Comparison of ENCODE assay signal across 12 cellular contexts in the genomic region with DNA sequence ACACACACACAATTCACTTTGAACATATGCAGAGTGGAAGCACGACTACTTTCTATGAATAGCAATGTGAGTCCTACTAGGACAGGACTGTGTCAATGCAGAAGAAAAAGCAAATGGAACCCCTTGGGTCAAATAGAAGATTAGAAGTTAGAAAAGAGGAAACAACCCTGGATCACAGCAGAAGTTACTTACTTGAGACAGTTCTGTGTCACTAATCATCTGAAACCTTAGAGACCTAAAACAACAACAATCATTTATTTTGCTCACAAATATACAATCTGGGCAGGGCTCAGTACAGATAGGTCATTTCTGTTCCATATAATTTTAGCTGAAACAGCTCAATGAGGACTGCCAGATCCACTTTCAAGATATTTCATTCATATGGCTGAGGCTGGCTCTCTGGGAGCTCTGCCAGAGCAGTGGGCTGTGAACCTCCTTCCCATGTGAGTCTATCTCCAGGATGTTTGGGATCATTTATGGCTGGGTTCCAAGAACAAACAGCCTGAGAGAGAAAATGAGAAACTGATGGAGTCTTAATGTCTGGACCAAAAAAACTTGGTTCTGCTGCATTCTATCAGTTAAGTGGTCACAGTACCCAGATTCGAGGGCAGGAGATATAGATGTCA. TPM values are rescaled to one million over a fixed set of nuclear protein-coding genes. Genes with fewer than 3 reads are reported as not detected.
DNase-seq lines count a peak whose midpoint lies in the region; ATAC-seq, FAIRE-seq and TF ChIP-seq lines count a peak whose summit lies in the region.
"Had no signal": no experiment of that assay in that cellular context is flagged by ENCODE, and none has a peak within 500 bp of the region (broad histone marks: within the 10 kb centered on the region; RNA-seq: fewer than 3 reads in every experiment).

No MANE protein-coding gene starts in this region.

- no peaks in the 10 kb centered on the region for H4K20me1 ChIP-seq in endothelial cell of umbilical vein (replicated peaks; ENCODE audit: control insufficient read depth, extremely low read depth, insufficient read depth, low read length)

- H3K9me3 Mint-ChIP-seq in Caco-2 (ENCODE audit: unreplicated experiment), result no peaks in the 10 kb centered on the region

- H3K27ac ChIP-seq in endothelial cell of umbilical vein (ENCODE audit: insufficient read depth, low read depth, low read length), result no peak overlapping the region
- peak overlapping the region in 6 of 8 donors; percentile 40 to 68 (median 60) for H3K27ac ChIP-seq in spleen
- H3K27ac ChIP-seq: 22Rv1, tibial nerve, WERI-Rb-1 had no signal

- H3K9me1 ChIP-seq in endothelial cell of umbilical vein (replicated peaks; ENCODE audit: control insufficient read depth, extremely low read depth, insufficient read depth, low read length), result no peaks in the 10 kb centered on the region

- no peaks in the 10 kb centered on the region for H3K79me2 ChIP-seq in endothelial cell of umbilical vein (ENCODE audit: control insufficient read depth, insufficient read depth, low read length)

- H3K36me3 ChIP-seq in endothelial cell of umbilical vein (ENCODE audit: control insufficient read depth in 2 of 2, extremely low read depth in 1 of 2, insufficient read depth in 2 of 2, low read length in 2 of 2) (no peaks in the 10 kb centered on the region), spleen (no peaks in the 10 kb centered on the region), Caco-2 (ENCODE audit: control insufficient read depth, insufficient read depth, low read length) (no peaks in the 10 kb centered on the region)
- H3K36me3 ChIP-seq: tibial nerve, WERI-Rb-1 had no signal

- no peak for FAIRE-seq in endothelial cell of umbilical vein (lab: Jason Lieb, UNC)

- dilution Hi-C loops in endothelial cell of umbilical vein (cut with MboI; ENCODE audit: extremely low pct_ligation_motif_present, low sequenced_read_pairs), result no loop called here

- H2AFZ ChIP-seq in endothelial cell of umbilical vein (ENCODE audit: low read depth, low read length), result no peak overlapping the region

- H3K4me3 ChIP-seq in endothelial cell of umbilical vein (replicated peaks in 1 of 3; ENCODE audit: insufficient read depth in 1 of 3, low read depth in 1 of 3, low read length in 3 of 3) (no peak overlapping the region), spleen (no peak overlapping the region), Caco-2 (ENCODE audit: low read depth, low read length) (no peak overlapping the region)
- H3K4me3 ChIP-seq: tibial nerve had no signal

- H3K27me3 ChIP-seq in endothelial cell of umbilical vein (ENCODE audit: control insufficient read depth in 2 of 2, insufficient read depth in 2 of 2, low read length in 2 of 2) (peaks cover 0 to 2% of the 10 kb centered on the region in 2 experiments), spleen (replicated peaks in 1 of 7) (no peaks in the 10 kb centered on the region), Caco-2 (replicated peaks; ENCODE audit: control insufficient read depth, insufficient read depth, low read length) (no peaks in the 10 kb centered on the region)
- H3K27me3 ChIP-seq: tibial nerve had no signal

- intact Hi-C loops in endothelial cell of umbilical vein (cut with micrococcal nuclease), result no loop called here
- intact Hi-C loops in spleen (cut with DNase I; ENCODE audit: low total_unique reads), result loop anchor here (5.0 kb wide), 1 partner anchor 97 kb away; no protein-coding TSS in a partner anchor
- intact Hi-C loops in Caco-2 (cut with micrococcal nuclease; ENCODE audit: unreplicated experiment), result no loop called here

- TF ChIP-seq POLR2A in endothelial cell of umbilical vein (IDR thresholded peaks at IDR 0.05; ENCODE audit: low read depth, low read length) (no peak), spleen (IDR thresholded peaks at IDR 0.05) (no peak)

- no peak for TF ChIP-seq CTCF in endothelial cell of umbilical vein (IDR thresholded peaks at IDR 0.05; ENCODE audit: extremely low read depth in 1 of 2, insufficient read depth in 1 of 2, low read depth in 1 of 2, low read length in 2 of 2)
- TF ChIP-seq CTCF in spleen (IDR thresholded peaks at IDR 0.05 in 8 of 11, conservative IDR thresholded peaks at IDR 0.05 in 3 of 11), result no peak
- TF ChIP-seq CTCF in Caco-2 (IDR thresholded peaks at IDR 0.05; ENCODE audit: insufficient read depth in 1 of 2, low read depth in 1 of 2, low read length in 1 of 2, severe bottlenecking in 1 of 2, unreplicated experiment in 1 of 2), result no peak

- H3K4me3 Mint-ChIP-seq in Caco-2 (ENCODE audit: unreplicated experiment), result no peak overlapping the region
- H3K4me3 Mint-ChIP-seq: immature natural killer cell had no signal

- WGBS in spleen, 5 donors, result 37 to 65% (median 54%) methylated on average over 2 of the region's 2 CpGs

- H3K27ac Mint-ChIP-seq in Caco-2 (ENCODE audit: unreplicated experiment), result no peak overlapping the region

- POLR2A ChIA-PET in endothelial cell of umbilical vein (lab: Charles Lee) (no interaction called here), Caco-2 (lab: Charles Lee) (no interaction called here)

- no peak for ATAC-seq in HG02678 (IDR thresholded peaks at IDR 0.05; ENCODE audit: unreplicated experiment)

- peak; percentile 67 for DNase-seq in DMS 273 (lab: John Stamatoyannopoulos, UW; ENCODE audit: unreplicated experiment)
- DNase-seq in DMS 273 treated with DMSO at 0.1 percent for 48 hours (lab: John Stamatoyannopoulos, UW), result no peak
- DNase-seq in NCI-H446 (lab: John Stamatoyannopoulos, UW), result peak; percentile 98
- DNase-seq in endothelial cell of umbilical vein (ENCODE audit: low read depth, low spot score), result peak; percentile 52
- no peak for DNase-seq in spleen
- DNase-seq in NCI-H1930 (lab: John Stamatoyannopoulos, UW), result no peak
- DNase-seq in Caco-2, result no peak
- DNase-seq: immature natural killer cell, WERI-Rb-1 had no signal

- BruUV-seq in endothelial cell of umbilical vein (replicated peaks; lab: Mats Ljungman, UMichigan) (no TSS peak), Caco-2 (replicated peaks; lab: Mats Ljungman, UMichigan) (no TSS peak)

- H3K27me3 Mint-ChIP-seq in Caco-2 (ENCODE audit: insufficient read depth, unreplicated experiment), result peaks cover 5% of the 10 kb centered on the region

- no peaks in the 10 kb centered on the region for H3K4me1 Mint-ChIP-seq in Caco-2 (ENCODE audit: low read depth, unreplicated experiment)

- H3K36me3 Mint-ChIP-seq in Caco-2 (ENCODE audit: insufficient read depth, unreplicated experiment), result no peaks in the 10 kb centered on the region

- H3K4me1 ChIP-seq in endothelial cell of umbilical vein (ENCODE audit: control insufficient read depth, extremely low read depth, insufficient read depth, low read length) (no peaks in the 10 kb centered on the region), spleen (peaks cover 5 to 51% (median 31%) of the 10 kb centered on the region in 6 donors), Caco-2 (no peaks in the 10 kb centered on the region)
- H3K4me1 ChIP-seq: tibial nerve had no signal

- H3K9me3 ChIP-seq in endothelial cell of umbilical vein (replicated peaks; ENCODE audit: control insufficient read depth, insufficient read depth, low read length) (no peaks in the 10 kb centered on the region), spleen (peaks cover 0 to 15% (median 12%) of the 10 kb centered on the region in 8 donors), Caco-2 (no peaks in the 10 kb centered on the region)

- H3K4me2 ChIP-seq in endothelial cell of umbilical vein (ENCODE audit: insufficient read depth, low read length), result no peak overlapping the region

- no peak overlapping the region for H3K9ac ChIP-seq in endothelial cell of umbilical vein (replicated peaks; ENCODE audit: extremely low read depth, insufficient read depth, low read length)

- CTCF ChIA-PET in endothelial cell of umbilical vein (lab: Charles Lee), result interaction anchor here (1.0 kb wide), 1 partner anchor 9 kb away, joined by 3 read pairs; no protein-coding TSS in a partner anchor
- CTCF ChIA-PET in Caco-2 (lab: Charles Lee), result no interaction called here

RNA-seq across cellular contexts. Expression of a gene that starts 42.5 kb away (rescaled TPM):
- total RNA-seq in endothelial cell of umbilical vein, result not detected in 2 replicates
- polyA plus RNA-seq in endothelial cell of umbilical vein, result not detected in 2 replicates
- not detected in 2 replicates for polyA plus RNA-seq in endothelial cell of umbilical vein (2011; cell fraction: cytosol; rRNA removed)
- polyA plus RNA-seq in endothelial cell of umbilical vein (2011; cell fraction: nucleus; rRNA removed), result not detected in 2 replicates
- polyA plus RNA-seq in endothelial cell of umbilical vein (2012), result not detected in 2 replicates
- not detected in 2 replicates for polyA minus RNA-seq in endothelial cell of umbilical vein
- polyA minus RNA-seq in endothelial cell of umbilical vein (2011; cell fraction: cytosol; rRNA and poly(A)+ RNA removed), result not detected
- polyA minus RNA-seq in endothelial cell of umbilical vein (2011; cell fraction: nucleus; rRNA and poly(A)+ RNA removed), result not detected in 2 replicates
- total RNA-seq in spleen, result 10 to 100 TPM in 1 of 7 donors, 1 to 10 TPM in 6; 3.0 to 23.2 (median 6.2) TPM
- 1 to 10 TPM; 3.8 to 5.7 (median 4.4) TPM for polyA plus RNA-seq in spleen
- not detected in 2 replicates for total RNA-seq in Caco-2 (2022)

RNA-seq across cellular contexts. Expression of a gene that starts 44.3 kb away (rescaled TPM):
- not detected in 2 replicates for total RNA-seq in endothelial cell of umbilical vein
- not detected in 2 replicates for polyA plus RNA-seq in endothelial cell of umbilical vein
- not detected in 2 replicates for polyA plus RNA-seq in endothelial cell of umbilical vein (2011; cell fraction: cytosol; rRNA removed)
- polyA plus RNA-seq in endothelial cell of umbilical vein (2011; cell fraction: nucleus; rRNA removed), result not detected in 2 replicates
- polyA plus RNA-seq in endothelial cell of umbilical vein (2012), result not detected in 2 replicates
- polyA minus RNA-seq in endothelial cell of umbilical vein, result not detected in 2 replicates
- not detected for polyA minus RNA-seq in endothelial cell of umbilical vein (2011; cell fraction: cytosol; rRNA and poly(A)+ RNA removed)
- polyA minus RNA-seq in endothelial cell of umbilical vein (2011; cell fraction: nucleus; rRNA and poly(A)+ RNA removed), result not detected in 2 replicates
- total RNA-seq in spleen, result 1 to 10 TPM in 1 of 7 donors, not detected in 6; 2.2 TPM
- under 1 TPM in 2 of 3 donors, not detected in 1; 0.09 to 0.12 TPM for polyA plus RNA-seq in spleen
- not detected in 2 replicates for total RNA-seq in Caco-2 (2022)
- total RNA-seq: tibial nerve had no signal
- polyA plus RNA-seq: immature natural killer cell had no signal

RNA-seq across cellular contexts. Expression of a gene that starts 50.6 kb away (rescaled TPM):
- total RNA-seq in endothelial cell of umbilical vein, result not detected in 2 replicates
- polyA plus RNA-seq in endothelial cell of umbilical vein, result not detected in 2 replicates
- not detected in 2 replicates for polyA plus RNA-seq in endothelial cell of umbilical vein (2011; cell fraction: cytosol; rRNA removed)
- polyA plus RNA-seq in endothelial cell of umbilical vein (2011; cell fraction: nucleus; rRNA removed), result not detected in 2 replicates
- not detected in 2 replicates for polyA plus RNA-seq in endothelial cell of umbilical vein (2012)
- polyA minus RNA-seq in endothelial cell of umbilical vein, result not detected in 2 replicates
- polyA minus RNA-seq in endothelial cell of umbilical vein (2011; cell fraction: cytosol; rRNA and poly(A)+ RNA removed), result not detected
- polyA minus RNA-seq in endothelial cell of umbilical vein (2011; cell fraction: nucleus; rRNA and poly(A)+ RNA removed), result not detected in 2 replicates
- not detected for total RNA-seq in spleen
- not detected for polyA plus RNA-seq in spleen
- not detected in 2 replicates for total RNA-seq in Caco-2 (2022)
- total RNA-seq: tibial nerve had no signal
- polyA plus RNA-seq: immature natural killer cell had no signal

Comparison
In these comparisons a context has a peak if more than half of its experiments do, and no peak if none do; other contexts are left out.
1. DNase-seq: peak in DMS 273 (single experiment), NCI-H446 (2 of 2) and endothelial cell of umbilical vein (single experiment); none in DMS 273 treated with DMSO at 0.1 percent for 48 hours (single experiment), spleen (single experiment), NCI-H1930 (0 of 2) and Caco-2 (0 of 2).